In genomic region chr7:38215734-38216670, GRCh38 we compare ENCODE assay signal across 8 cellular contexts. TPM values are rescaled to one million over a fixed set of nuclear protein-coding genes. Genes with fewer than 3 reads are reported as not detected.
DNase-seq lines count a peak whose midpoint lies in the region; ATAC-seq, FAIRE-seq and TF ChIP-seq lines count a peak whose summit lies in the region.

No MANE protein-coding gene starts in this region.

- H3K36me3 ChIP-seq in HCT116 (ENCODE audit: control insufficient read depth in 1 of 2, insufficient read depth in 2 of 2, low read length in 2 of 2) (peaks cover 0 to 21% of the 10 kb centered on the region in 2 experiments; a peak in 2 of 4 replicates), SJCRH30 (peaks cover 67% of the 10 kb centered on the region)

- no peaks in the 10 kb centered on the region for H3K9me3 Mint-ChIP-seq in activated naive CD4-positive, alpha-beta T cell treated with anti-CD3 and anti-CD28 coated beads for 36 hours

- peak; percentile 68 for TF ChIP-seq RAD21 in HCT116 (IDR thresholded peaks at IDR 0.05; ENCODE audit: low read depth)

- H3K27ac ChIP-seq in HCT116 (ENCODE audit: low read depth, low read length): no peak overlapping the region
- peak overlapping the region; percentile 77 for H3K27ac ChIP-seq in SJCRH30

- peaks cover 4% of the 10 kb centered on the region for H3K4me1 Mint-ChIP-seq in activated naive CD4-positive, alpha-beta T cell treated with anti-CD3 and anti-CD28 coated beads for 36 hours (ENCODE audit: low read depth)

- TF ChIP-seq CTCF in GM10248 (IDR thresholded peaks at IDR 0.05; ENCODE audit: control extremely low read depth, extremely low read depth, low read depth, missing control alignments): peak; percentile 86
- peak; percentile 71 to 98 (median 97) for TF ChIP-seq CTCF in HCT116 (IDR thresholded peaks at IDR 0.05 in 2 of 3, conservative IDR thresholded peaks at IDR 0.05 in 1 of 3; ENCODE audit: borderline replicate concordance in 1 of 3, insufficient read depth in 1 of 3, low read depth in 2 of 3, low read length in 2 of 3)

- H3K4me1 ChIP-seq in HCT116 (ENCODE audit: control insufficient read depth in 1 of 2, insufficient read depth in 2 of 2, low read length in 2 of 2) (no peaks in the 10 kb centered on the region), SJCRH30 (peaks cover 20% of the 10 kb centered on the region)

- FAIRE-seq in urothelium cell line (lab: Jason Lieb, UNC): peak; percentile 70

- no peaks in the 10 kb centered on the region for H3K9me3 ChIP-seq in HCT116 (ENCODE audit: control insufficient read depth in 1 of 2, insufficient read depth in 1 of 2, low read depth in 1 of 2, low read length in 2 of 2)
- no peaks in the 10 kb centered on the region for H3K9me3 ChIP-seq in SJCRH30 (replicated peaks)

- H3K4me2 ChIP-seq in HCT116 (ENCODE audit: low read length): no peak overlapping the region

- CTCF ChIA-PET in GM10248 (lab: Yijun Ruan, JAX) (interaction anchor here (0.6 to 4.9 kb wide), 72 partner anchors 8 to 660 kb away, joined by 3 to 103 read pairs (median 6); partner anchors contain the start of genes STARD3NL and TARP), HCT116 (lab: Charles Lee) (interaction anchor here (0.6 to 3.3 kb wide), 36 partner anchors 8 to 314 kb away, joined by 3 to 49 read pairs (median 6); partner anchors contain the start of genes SFRP4 and STARD3NL)
- CTCF ChIA-PET in activated naive CD4-positive, alpha-beta T cell treated with anti-CD3 and anti-CD28 coated beads for 36 hours (lab: Charles Lee): interaction anchor here (0.6 to 10.3 kb wide), 54 partner anchors 8 to 1635 kb away, joined by 3 to 190 read pairs (median 6); partner anchors contain the start of gene STARD3NL

- H3K4me3 Mint-ChIP-seq in activated naive CD4-positive, alpha-beta T cell treated with anti-CD3 and anti-CD28 coated beads for 36 hours: no peak overlapping the region

- H3K27me3 ChIP-seq in HCT116 (ENCODE audit: insufficient read depth, low read length) (no peaks in the 10 kb centered on the region), SJCRH30 (no peaks in the 10 kb centered on the region)

- no peak overlapping the region for H2AFZ ChIP-seq in HCT116 (ENCODE audit: low read depth, low read length, poor library complexity, severe bottlenecking)

- no peaks in the 10 kb centered on the region for H3K27me3 Mint-ChIP-seq in activated naive CD4-positive, alpha-beta T cell treated with anti-CD3 and anti-CD28 coated beads for 36 hours (ENCODE audit: low read depth)

- no peaks in the 10 kb centered on the region for H3K9me2 ChIP-seq in HCT116 (ENCODE audit: insufficient read depth)

- H4K20me1 ChIP-seq in HCT116 (ENCODE audit: insufficient read depth): no peaks in the 10 kb centered on the region

- ATAC-seq in HCT116 (peak; percentile 98), Right ventricle myocardium inferior (peak; percentile 86)

- POLR2A ChIA-PET in GM10248 (lab: Yijun Ruan, JAX): no interaction called here
- POLR2A ChIA-PET in HCT116 (lab: Charles Lee): interaction anchor here (1.0 kb wide), 1 partner anchor 38 kb away, joined by 3 read pairs; the partner anchor contains the start of gene STARD3NL

- no TSS peak for BruUV-seq in HCT116 (replicated peaks; lab: Mats Ljungman, UMichigan)

- H3K4me3 ChIP-seq in HCT116 (replicated peaks in 1 of 2; ENCODE audit: low read depth in 1 of 2, low read length in 2 of 2) (no peak overlapping the region), SJCRH30 (no peak overlapping the region)

- H3K27ac Mint-ChIP-seq in activated naive CD4-positive, alpha-beta T cell treated with anti-CD3 and anti-CD28 coated beads for 36 hours: no peak overlapping the region

- DNase-seq in GM10248 (ENCODE audit: extremely low spot score): peak; percentile 79
- peak; percentile 31 for DNase-seq in HCT116 (ENCODE audit: low read depth, low spot score)
- DNase-seq in M059J (ENCODE audit: low read depth): peak; percentile 58
- peak; percentile 95 to 99 for DNase-seq in SJCRH30
- DNase-seq in activated naive CD4-positive, alpha-beta T cell treated with anti-CD3 and anti-CD28 coated beads for 36 hours: peak; percentile 86
- peak; percentile 90 for DNase-seq in Right ventricle myocardium inferior (ENCODE audit: missing footprints)
- DNase-seq in posterior vena cava (ENCODE audit: low spot score): peak; percentile 94
- DNase-seq in urothelium cell line (ENCODE audit: low spot score): peak; percentile 86

- intact Hi-C loops in HCT116 (cut with micrococcal nuclease) (loop anchor here (2.0 kb wide), 1 partner anchor 315 kb away; no protein-coding TSS in a partner anchor), Right ventricle myocardium inferior (cut with DNase I) (loop anchor here (2.0 kb wide), 1 partner anchor 103 kb away; no protein-coding TSS in a partner anchor), posterior vena cava (cut with DNase I) (loop anchor here in 1 of 2 donors (10.0 kb wide), 1 partner anchor 771 kb away; the partner anchor contains the start of gene ELMO1)
- intact Hi-C loops in activated naive CD4-positive, alpha-beta T cell treated with anti-CD3 and anti-CD28 coated beads for 36 hours (cut with micrococcal nuclease): loop anchor here (1.0 kb wide), 5 partner anchors 38 to 152 kb away; partner anchors contain the start of gene STARD3NL

- H3K36me3 Mint-ChIP-seq in activated naive CD4-positive, alpha-beta T cell treated with anti-CD3 and anti-CD28 coated beads for 36 hours (ENCODE audit: low read depth): peaks cover 20% of the 10 kb centered on the region

- no peak overlapping the region for H3K9ac ChIP-seq in HCT116 (ENCODE audit: low read length)

- no peak for TF ChIP-seq POLR2A in HCT116 (IDR thresholded peaks at IDR 0.05; ENCODE audit: borderline replicate concordance, extremely low read depth, insufficient read depth, insufficient read length)

- no peaks in the 10 kb centered on the region for H3K79me2 ChIP-seq in HCT116 (ENCODE audit: insufficient read depth, low read length)

- RAD21 ChIA-PET in HCT116 (lab: Charles Lee; ENCODE audit: low non-redundant PET in 1 of 2, low total read pairs in 2 of 2, uncharacterized antibody in 2 of 2, unreplicated experiment in 2 of 2): interaction anchor here (0.6 to 1.4 kb wide), 5 partner anchors 103 to 122 kb away, joined by 3 to 4 read pairs (median 3); no protein-coding TSS in a partner anchor

TF ChIP-seq in HCT116, 20 proteins besides CTCF, POLR2A, EP300 and RAD21 (continues in another document):
- TF ChIP-seq ZFX (IDR thresholded peaks at IDR 0.05) (no peak), FOSL1 (IDR thresholded peaks at IDR 0.05; ENCODE audit: low read depth) (no peak), ELF1 (IDR thresholded peaks at IDR 0.05; ENCODE audit: borderline replicate concordance, low read depth) (no peak), CEBPB (IDR thresholded peaks at IDR 0.05; ENCODE audit: low read depth) (no peak), REST (IDR thresholded peaks at IDR 0.05; ENCODE audit: low read depth) (no peak), POLR2AphosphoS5 (IDR thresholded peaks at IDR 0.05; ENCODE audit: low read depth, low read length) (no peak), SRF (IDR thresholded peaks at IDR 0.05; ENCODE audit: low read depth) (no peak), SIN3A (IDR thresholded peaks at IDR 0.05; ENCODE audit: low read depth) (no peak), SP1 (IDR thresholded peaks at IDR 0.05; ENCODE audit: low read depth) (no peak), ATF3 (IDR thresholded peaks at IDR 0.05) (no peak), MAX (IDR thresholded peaks at IDR 0.05) (no peak), CBX3 (IDR thresholded peaks at IDR 0.05; ENCODE audit: low read depth) (no peak)

RNA-seq across cellular contexts. Expression of gene STARD3NL, which starts 38.0 kb away (rescaled TPM):
- total RNA-seq in HCT116 (2021; ENCODE audit: unreplicated experiment) (32.0 TPM), Right ventricle myocardium inferior (22.9 TPM), posterior vena cava (10 to 100 TPM; 37.0 to 41.8 TPM)
- polyA plus RNA-seq in HCT116 (2012): 14.0 and 18.7 TPM in 2 replicates
- total RNA-seq in M059J (2014; rRNA removed; shearing (Covaris generic)): 129 and 149 TPM in 2 replicates
- 153 and 162 TPM in 2 replicates for total RNA-seq in SJCRH30 (2014; rRNA removed; shearing (Covaris generic))
- total RNA-seq in activated naive CD4-positive, alpha-beta T cell treated with anti-CD3 and anti-CD28 coated beads for 36 hours: 10 to 100 TPM; 23.7 to 25.7 TPM

Comparison
In these comparisons a context has a peak if more than half of its experiments do, and no peak if none do; other contexts are left out.
1. DNase-seq: peak in every context shown above with its lines; median percentile 97 in SJCRH30; 94 in posterior vena cava; 90 in Right ventricle myocardium inferior; 86 in activated naive CD4-positive, alpha-beta T cell treated with anti-CD3 and anti-CD28 coated beads for 36 hours; 86 in urothelium cell line; 79 in GM10248; 58 in M059J; 31 in HCT116.